In genomic region chr19:36213793-36214387, GRCh38 we compare ENCODE assay signal across 8 cellular contexts. TPM values are rescaled to one million over a fixed set of nuclear protein-coding genes. Genes with fewer than 3 reads are reported as not detected.
DNase-seq lines count a peak whose midpoint lies in the region; ATAC-seq and TF ChIP-seq lines count a peak whose summit lies in the region.

No MANE protein-coding gene starts in this region.

- no peaks in the 10 kb centered on the region for H3K9me3 ChIP-seq in adipocyte (ENCODE audit: control insufficient read depth, low read length)
- no peaks in the 10 kb centered on the region for H3K9me3 ChIP-seq in left lung
- H3K9me3 ChIP-seq in tibial artery: no peaks in the 10 kb centered on the region

- peak; percentile 16 for DNase-seq in stimulated activated CD8-positive, alpha-beta memory T cell treated with anti-CD3 and anti-CD28 coated beads, Interleukin-12 subunit alpha, Interleukin-12 subunit beta, amount 100 ng/mL, for 24 hours (ENCODE audit: extremely low read depth)
- no peak for DNase-seq in stimulated activated CD8-positive, alpha-beta memory T cell treated with anti-CD3 and anti-CD28 coated beads, Interleukin-4, amount 100 ng/mL, for 48 hours
- peak; percentile 59 for DNase-seq in adipocyte (ENCODE audit: low read depth)
- no peak for DNase-seq in left lung
- peak in 1 of 2 donors; percentile 24 for DNase-seq in tibial artery
- DNase-seq in pons (ENCODE audit: low spot score): no peak
- no peak for DNase-seq in NCI-H2171 treated with DMSO at 0.1 percent for 48 hours (lab: John Stamatoyannopoulos, UW)

- peaks cover 5% of the 10 kb centered on the region for H3K4me1 ChIP-seq in adipocyte (ENCODE audit: control insufficient read depth, insufficient read depth, low read length)
- H3K4me1 ChIP-seq in left lung: peaks cover 4 to 34% of the 10 kb centered on the region in 2 donors
- H3K4me1 ChIP-seq in tibial artery: peaks cover 4 to 26% (median 18%) of the 10 kb centered on the region in 4 donors

- intact Hi-C loops in left lung (cut with DNase I) (no loop called here), tibial artery (cut with DNase I; ENCODE audit: low total_unique reads) (loop anchor here (10.0 kb wide), 1 partner anchor 1381 kb away; the partner anchor contains the start of genes ZNF540 and ZNF571)

- peak overlapping the region; percentile 95 for H3K4me3 ChIP-seq in adipocyte (ENCODE audit: low read length)
- H3K4me3 ChIP-seq in left lung: peak overlapping the region; percentile 70 to 87
- peak overlapping the region; percentile 58 to 86 for H3K4me3 ChIP-seq in tibial artery

- H3K27me3 ChIP-seq in adipocyte (replicated peaks; ENCODE audit: control insufficient read depth, insufficient read depth, low read length) (no peaks in the 10 kb centered on the region), left lung (no peaks in the 10 kb centered on the region), tibial artery (no peaks in the 10 kb centered on the region)

- no peaks in the 10 kb centered on the region for H3K36me3 ChIP-seq in adipocyte (ENCODE audit: control insufficient read depth, insufficient read depth, low read length, severe bottlenecking)
- peaks cover 0 to 10% of the 10 kb centered on the region in 2 donors for H3K36me3 ChIP-seq in left lung
- peaks cover 0 to 3% (median 1%) of the 10 kb centered on the region in 3 donors for H3K36me3 ChIP-seq in tibial artery

- H3K9ac ChIP-seq in adipocyte (ENCODE audit: low read length): peak overlapping the region; percentile 93

- peak overlapping the region; percentile 88 to 97 for H3K27ac ChIP-seq in left lung
- peak overlapping the region; percentile 84 for H3K27ac ChIP-seq in tibial artery

- TF ChIP-seq CTCF in left lung (IDR thresholded peaks at IDR 0.05) (no peak), tibial artery (IDR thresholded peaks at IDR 0.05) (no peak)

- ATAC-seq in left lung (no peak), GM18909 (IDR thresholded peaks at IDR 0.05; ENCODE audit: poor library complexity, unreplicated experiment) (no peak)

RNA-seq across cellular contexts. Expression of gene ZNF565, which starts 0.6 kb away (rescaled TPM):
- 1 to 10 TPM; 3.2 to 3.5 TPM for total RNA-seq in left lung

RNA-seq across cellular contexts. Expression of gene ZNF146, which starts 1.0 kb away (rescaled TPM):
- 10 to 100 TPM; 42.8 to 47.7 TPM for total RNA-seq in left lung

Comparison
In these comparisons a context has a peak if more than half of its experiments do, and no peak if none do; other contexts are left out.
1. DNase-seq: peak in stimulated activated CD8-positive, alpha-beta memory T cell treated with anti-CD3 and anti-CD28 coated beads, Interleukin-12 subunit alpha, Interleukin-12 subunit beta, amount 100 ng/mL, for 24 hours (single experiment) and adipocyte (single experiment); none in stimulated activated CD8-positive, alpha-beta memory T cell treated with anti-CD3 and anti-CD28 coated beads, Interleukin-4, amount 100 ng/mL, for 48 hours (single experiment), left lung (0 of 2), pons (single experiment) and NCI-H2171 treated with DMSO at 0.1 percent for 48 hours (single experiment).
2. Peak in every context shown above with its lines, with median percentiles within 50 percentile points of each other: H3K4me3 ChIP-seq.